8 cellular contexts compared by ENCODE assay signal in genomic region chr7:16078076-16078952, GRCh38.
DNase-seq lines count a peak whose midpoint lies in the region; ATAC-seq and TF ChIP-seq lines count a peak whose summit lies in the region.

No MANE protein-coding gene starts in this region.

- peak; percentile 85 for ATAC-seq in RWPE2 (ENCODE audit: low read depth)

- peak overlapping the region; percentile 28 for H3K27ac ChIP-seq in RWPE2 (ENCODE audit: poor library complexity, severe bottlenecking)

- POLR2A ChIA-PET in HEK293T (lab: Yijun Ruan, JAX) = no interaction called here

- no peak overlapping the region for H3K27ac Mint-ChIP-seq in nephron progenitor cell

- CTCF ChIA-PET in HEK293T (lab: Yijun Ruan, JAX) = interaction anchor here (0.8 to 1.5 kb wide), 3 partner anchors 20 to 486 kb away, joined by 3 to 5 read pairs (median 4); no protein-coding TSS in a partner anchor

- peaks cover 6% of the 10 kb centered on the region for H3K4me1 Mint-ChIP-seq in nephron progenitor cell

- H3K27me3 ChIP-seq in RWPE2 (ENCODE audit: insufficient read depth, poor library complexity, severe bottlenecking) = no peaks in the 10 kb centered on the region

- H3K4me1 ChIP-seq in RWPE2 (ENCODE audit: insufficient read depth, poor library complexity, severe bottlenecking) = peaks cover 11% of the 10 kb centered on the region

- peaks cover 4% of the 10 kb centered on the region for H3K9me3 ChIP-seq in RWPE2 (ENCODE audit: severe bottlenecking)

- TF ChIP-seq CTCF in RWPE2 (IDR thresholded peaks at IDR 0.05; ENCODE audit: poor library complexity, severe bottlenecking) = peak; percentile 87
- peak; percentile 74 for TF ChIP-seq CTCF in nephron progenitor cell (IDR thresholded peaks at IDR 0.05)

- DNase-seq in stimulated activated CD4-positive, alpha-beta T cell treated with anti-CD3 and anti-CD28 coated beads, Interleukin-4, amount 100 ng/mL, for 24 hours = peak; percentile 6
- DNase-seq in stimulated activated CD4-positive, alpha-beta T cell treated with anti-CD3 and anti-CD28 coated beads, Interleukin-4, amount 100 ng/mL, for 1 hour = no peak
- DNase-seq in HEK293T (ENCODE audit: extremely low spot score) = peak; percentile 32
- peak; percentile 56 for DNase-seq in NAMALWA (ENCODE audit: low spot score)
- no peak for DNase-seq in RWPE2 (ENCODE audit: low spot score)
- DNase-seq in erythroblast (lab: John Stamatoyannopoulos, UW) = peak; percentile 59 to 76
- DNase-seq in nephron progenitor cell = peak; percentile 25
- DNase-seq in GM19240 (ENCODE audit: insufficient read length, low spot score) = no peak

- H3K36me3 Mint-ChIP-seq in nephron progenitor cell (ENCODE audit: low read depth) = no peaks in the 10 kb centered on the region

- TF ChIP-seq POLR2A in erythroblast (IDR thresholded peaks at IDR 0.05; ENCODE audit: low read length) = no peak

- H3K36me3 ChIP-seq in RWPE2 (ENCODE audit: low read depth) = no peaks in the 10 kb centered on the region

- H3K9me3 Mint-ChIP-seq in nephron progenitor cell = peaks cover 3% of the 10 kb centered on the region

- H3K4me3 ChIP-seq in RWPE2 (ENCODE audit: severe bottlenecking) = no peak overlapping the region

- H3K27me3 Mint-ChIP-seq in nephron progenitor cell (ENCODE audit: low read depth, poor library complexity) = no peaks in the 10 kb centered on the region

- no peak overlapping the region for H3K4me3 Mint-ChIP-seq in nephron progenitor cell

TF ChIP-seq in HEK293T, 16 proteins besides CTCF, POLR2A, EP300 and RAD21:
- no peak for TF ChIP-seq BHLHE40 (IDR thresholded peaks at IDR 0.05; ENCODE audit: borderline replicate concordance)
TF ChIP-seq in HEK293T: peak in this region for 0.

Comparison
In these comparisons a context has a peak if more than half of its experiments do, and no peak if none do; other contexts are left out.
1. DNase-seq: peak in stimulated activated CD4-positive, alpha-beta T cell treated with anti-CD3 and anti-CD28 coated beads, Interleukin-4, amount 100 ng/mL, for 24 hours (single experiment), HEK293T (single experiment), NAMALWA (single experiment), erythroblast (2 of 2) and nephron progenitor cell (single experiment); none in stimulated activated CD4-positive, alpha-beta T cell treated with anti-CD3 and anti-CD28 coated beads, Interleukin-4, amount 100 ng/mL, for 1 hour (single experiment), RWPE2 (single experiment) and GM19240 (single experiment).